2 cellular contexts compared by ENCODE assay signal in genomic region chr10:45358961-45359360, GRCh38.
A peak's percentile ranks its signal among the peaks of the same experiment; 100 is the strongest.
TF ChIP-seq lines count a peak whose summit lies in the region.

No MANE protein-coding gene starts in this region.

TF ChIP-seq in WTC11, 78 proteins besides CTCF, POLR2A, EP300 and RAD21:
- peak; percentile 76; the same call in 1 of the 2 replicates for TF ChIP-seq ZNF317 (CRISPR knock-in tag; IDR thresholded peaks at IDR 0.05; ENCODE audit: borderline replicate concordance, low read depth)
- TF ChIP-seq ZNF281 (CRISPR knock-in tag; IDR thresholded peaks at IDR 0.05) = peak; percentile 45; the same call in 1 of the 2 replicates
- TF ChIP-seq ETV6 (CRISPR knock-in tag; IDR thresholded peaks at IDR 0.05) = peak; percentile 23; the same call in 1 of the 2 replicates
- TF ChIP-seq FOXK1 (CRISPR knock-in tag; IDR thresholded peaks at IDR 0.05) = peak; percentile 50; the same call in 1 of the 2 replicates

TF ChIP-seq in HepG2, 621 proteins besides CTCF, POLR2A, EP300 and RAD21:
- TF ChIP-seq ZNF281 (CRISPR knock-in tag; IDR thresholded peaks at IDR 0.05; ENCODE audit: borderline replicate concordance) = peak; percentile 54; the same call in 1 of the 2 replicates
